ENCODE assay signal across 27 cellular contexts in the genomic region with DNA sequence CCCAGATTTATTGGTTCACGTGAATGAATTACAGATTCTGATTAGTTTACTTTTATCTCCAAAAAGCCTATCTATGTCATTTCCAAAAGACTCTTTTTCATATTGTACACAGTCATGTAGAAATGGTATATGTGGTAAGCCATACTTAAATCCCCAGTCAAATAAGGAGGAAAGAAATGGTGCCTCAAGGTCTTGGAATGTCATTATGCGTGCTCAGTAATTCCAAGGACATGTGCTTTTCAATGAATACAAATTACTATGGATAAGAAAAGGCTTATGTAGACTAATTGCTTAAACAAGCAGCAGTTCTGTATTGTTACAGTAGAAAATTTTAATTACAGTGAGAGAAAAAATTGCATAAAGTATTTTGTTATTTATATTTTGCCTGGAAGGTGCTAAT.
"Had no signal": no experiment of that assay in that cellular context is flagged by ENCODE, and none has a peak within 500 bp of the region (broad histone marks: within the 10 kb centered on the region; RNA-seq: fewer than 3 reads in every experiment).

No MANE protein-coding gene starts in this region.

- H3K9ac ChIP-seq: parathyroid adenoma had no signal

- H3K9me3 ChIP-seq: esophagus squamous epithelium, heart right ventricle, lower lobe of right lung, mucosa of descending colon, sigmoid colon, spleen, testis, tibial artery, upper lobe of left lung had no signal

- H3K36me3 ChIP-seq: esophagus squamous epithelium, heart right ventricle, lower lobe of right lung, sigmoid colon, spleen, tibial artery, upper lobe of left lung had no signal

- H3K79me2 ChIP-seq: parathyroid adenoma had no signal

- H3K27ac ChIP-seq: esophagus squamous epithelium, heart right ventricle, lower lobe of right lung, parathyroid adenoma, sigmoid colon, spleen, testis, tibial artery, upper lobe of left lung had no signal

- H3K4me3 ChIP-seq: esophagus squamous epithelium, heart right ventricle, lower lobe of right lung, mucosa of descending colon, sigmoid colon, spleen, testis, tibial artery, upper lobe of left lung had no signal

- ATAC-seq: effector memory CD8-positive, alpha-beta T cell; heart right ventricle; left ventricle myocardium superior; lower lobe of right lung; mucosa of descending colon; natural killer cell treated with Interleukin-12 subunit alpha and Interleukin-12 subunit beta and Interleukin-15 and Interleukin-18, amount 100 ng/mL, for 72 hours; right cardiac atrium; stimulated activated memory B cell treated with anti-CD40 and anti-IgM and Interleukin-4, amounts not matched to agents 10 μg/mL and 1 μg/mL and 100 μg/mL, for 72 hours; stimulated activated naive CD8-positive, alpha-beta T cell treated with anti-CD3 and anti-CD28 coated beads, Interleukin-15, Interleukin-2, amounts not matched to agents 100 U/mL and 50 U/mL, for 24 hours had no signal

- DNase-seq: cortex of kidney; effector memory CD8-positive, alpha-beta T cell; erythroblast; esophagus squamous epithelium; foreskin melanocyte; glutamatergic neuron; heart right ventricle; hypothalamus; immature natural killer cell; islet precursor cell; kidney glomerular epithelial cell; left ventricle myocardium superior; lower lobe of right lung; mucosa of descending colon; naive B cell; right cardiac atrium; sigmoid colon; spleen; stimulated activated CD4-positive, alpha-beta T cell treated with anti-CD3 and anti-CD28 coated beads, Interleukin-4, amount 100 ng/mL, for 4 hours; stimulated activated naive CD8-positive, alpha-beta T cell treated with anti-CD3 and anti-CD28 coated beads, Interleukin-15, Interleukin-2, amounts not matched to agents 100 U/mL and 50 U/mL, for 24 hours; substantia nigra; testis; tibial artery; upper lobe of left lung had no signal

- H2AFZ ChIP-seq: parathyroid adenoma had no signal

- H3K4me1 ChIP-seq: esophagus squamous epithelium, heart right ventricle, lower lobe of right lung, parathyroid adenoma, sigmoid colon, spleen, testis, tibial artery, upper lobe of left lung had no signal

- H3K27me3 ChIP-seq: esophagus squamous epithelium, sigmoid colon, spleen, testis, upper lobe of left lung had no signal
